33 cellular contexts compared by ENCODE assay signal in genomic region chr12:52067081-52067374, GRCh38. TPM values are rescaled to one million over a fixed set of nuclear protein-coding genes. Genes with fewer than 3 reads are reported as not detected.
"Had no signal": no experiment of that assay in that cellular context is flagged by ENCODE, and none has a peak within 500 bp of the region (broad histone marks: within the 10 kb centered on the region; RNA-seq: fewer than 3 reads in every experiment).

No MANE protein-coding gene starts in this region.

- H3K27ac ChIP-seq: ascending aorta, brain microvascular endothelial cell, gastroesophageal sphincter, hepatocyte, skin epidermis, stomach, suprapubic skin, tibial artery had no signal

- H3K9me3 Mint-ChIP-seq: activated naive CD4-positive, alpha-beta T cell treated with anti-CD3 and anti-CD28 coated beads, Interleukin-2, amount 50 U/mL, for 72 hours; effector memory CD8-positive, alpha-beta T cell; mesothelial cell of epicardium; naive B cell; stimulated activated memory B cell treated with anti-CD40 and anti-IgM and Interleukin-4, amounts not matched to agents 10 μg/mL and 1 μg/mL and 100 μg/mL, for 72 hours; T-helper 1 cell treated with Interleukin-12 subunit alpha and Interleukin-12 subunit beta and Interleukin-4 antibody, amounts not matched to agents 30 μg/mL and 1 μg/mL, for 36 hours; WTC11 had no signal

- H3K27me3 ChIP-seq: ascending aorta, brain microvascular endothelial cell, gastroesophageal sphincter, stomach, suprapubic skin, tibial artery had no signal

- DNase-seq: activated CD8-positive, alpha-beta memory T cell treated with anti-CD3 and anti-CD28 coated beads, Interleukin-2, amount 10 ng/mL, durations not matched to agents 7 days and 5 days; activated CD8-positive, alpha-beta T cell treated with anti-CD3 and anti-CD28 coated beads, Interleukin-2, amount 10 ng/mL, durations not matched to agents 7 days and 5 days; activated naive CD4-positive, alpha-beta T cell; activated T-cell treated with anti-CD3 and anti-CD28 coated beads, Interleukin-2, amount 50 U/mL, for 48 hours; brain microvascular endothelial cell; cortex of kidney; effector memory CD8-positive, alpha-beta T cell; erythroblast; left cardiac atrium; left ventricle myocardium superior; naive B cell; stimulated activated CD4-positive, alpha-beta T cell treated with anti-CD3 and anti-CD28 coated beads, Interleukin-12 subunit alpha, Interleukin-12 subunit beta, amount 100 ng/mL, for 4 hours; stimulated activated CD4-positive, alpha-beta T cell treated with anti-CD3 and anti-CD28 coated beads, Interleukin-4, amount 100 ng/mL, for 24 hours; stomach; SW 1271; tibial artery had no signal

- ATAC-seq: activated CD8-positive, alpha-beta T cell treated with anti-CD3 and anti-CD28 coated beads, Interleukin-2, amount 10 ng/mL, durations not matched to agents 7 days and 5 days; effector memory CD8-positive, alpha-beta T cell; gastroesophageal sphincter; left cardiac atrium; left ventricle myocardium superior; sciatic nerve; stimulated activated memory B cell treated with anti-CD40 and anti-IgM and Interleukin-4, amounts not matched to agents 10 μg/mL and 1 μg/mL and 100 μg/mL, for 72 hours; WTC11 had no signal

- H3K27ac Mint-ChIP-seq: activated CD8-positive, alpha-beta memory T cell treated with anti-CD3 and anti-CD28 coated beads, Interleukin-2, amount 10 ng/mL, durations not matched to agents 7 days and 5 days; activated CD8-positive, alpha-beta T cell treated with anti-CD3 and anti-CD28 coated beads, Interleukin-2, amount 10 ng/mL, durations not matched to agents 7 days and 5 days; effector memory CD8-positive, alpha-beta T cell; mesothelial cell of epicardium; progenitor cell of endocrine pancreas; stimulated activated memory B cell treated with anti-CD40 and anti-IgM and Interleukin-4, amounts not matched to agents 10 μg/mL and 1 μg/mL and 100 μg/mL, for 72 hours; T-helper 1 cell treated with Interleukin-12 subunit alpha and Interleukin-12 subunit beta and Interleukin-4 antibody, amounts not matched to agents 30 μg/mL and 1 μg/mL, for 36 hours; WTC11 had no signal

- H3K36me3 Mint-ChIP-seq: mesothelial cell of epicardium; naive B cell; stimulated activated memory B cell treated with anti-CD40 and anti-IgM and Interleukin-4, amounts not matched to agents 10 μg/mL and 1 μg/mL and 100 μg/mL, for 72 hours had no signal

- FAIRE-seq: keratinocyte had no signal

- H3K9me3 ChIP-seq: ascending aorta, gastroesophageal sphincter, stomach, suprapubic skin, tibial artery had no signal

- H3K4me3 ChIP-seq: ascending aorta, gastroesophageal sphincter, hepatocyte, skin epidermis, stomach, suprapubic skin, tibial artery had no signal

- H2AFZ ChIP-seq: hepatocyte had no signal

- H3K4me2 ChIP-seq: hepatocyte had no signal

- H3K36me3 ChIP-seq: ascending aorta, brain microvascular endothelial cell, suprapubic skin, tibial artery had no signal

- H3K27me3 Mint-ChIP-seq: activated CD8-positive, alpha-beta memory T cell treated with anti-CD3 and anti-CD28 coated beads, Interleukin-2, amount 10 ng/mL, durations not matched to agents 7 days and 5 days had no signal

- H3K4me3 Mint-ChIP-seq: activated CD8-positive, alpha-beta memory T cell treated with anti-CD3 and anti-CD28 coated beads, Interleukin-2, amount 10 ng/mL, durations not matched to agents 7 days and 5 days; activated CD8-positive, alpha-beta T cell treated with anti-CD3 and anti-CD28 coated beads, Interleukin-2, amount 10 ng/mL, durations not matched to agents 7 days and 5 days; effector memory CD8-positive, alpha-beta T cell; mesothelial cell of epicardium; stimulated activated memory B cell treated with anti-CD40 and anti-IgM and Interleukin-4, amounts not matched to agents 10 μg/mL and 1 μg/mL and 100 μg/mL, for 72 hours; T-helper 1 cell treated with Interleukin-12 subunit alpha and Interleukin-12 subunit beta and Interleukin-4 antibody, amounts not matched to agents 30 μg/mL and 1 μg/mL, for 36 hours; WTC11 had no signal

RNA-seq across cellular contexts. Expression of gene SMIM41, which starts 12.5 kb away (rescaled TPM):
- total RNA-seq: activated CD8-positive, alpha-beta memory T cell treated with anti-CD3 and anti-CD28 coated beads, Interleukin-2, amount 10 ng/mL, durations not matched to agents 7 days and 5 days; activated CD8-positive, alpha-beta T cell treated with anti-CD3 and anti-CD28 coated beads, Interleukin-2, amount 10 ng/mL, durations not matched to agents 7 days and 5 days; activated naive CD4-positive, alpha-beta T cell treated with anti-CD3 and anti-CD28 coated beads, Interleukin-2, amount 50 U/mL, for 72 hours; cardiac septum; chondrocyte; hepatocyte; left ventricle myocardium superior; lung microvascular endothelial cell; osteocyte; progenitor cell of endocrine pancreas; WTC11 had no signal
- polyA plus RNA-seq: hepatocyte, keratinocyte had no signal
